21 cellular contexts compared by ENCODE assay signal in genomic region chr3:61645148-61645547, GRCh38.
DNase-seq lines count a peak whose midpoint lies in the region; ATAC-seq, FAIRE-seq and TF ChIP-seq lines count a peak whose summit lies in the region.
"Had no signal": no experiment of that assay in that cellular context is flagged by ENCODE, and none has a peak within 500 bp of the region (broad histone marks: within the 10 kb centered on the region; RNA-seq: fewer than 3 reads in every experiment).

No MANE protein-coding gene starts in this region.

- H4K20me1 ChIP-seq in HepG2 (ENCODE audit: insufficient read depth, low read length) (no peaks in the 10 kb centered on the region), Karpas-422 (ENCODE audit: insufficient read depth, low read depth, low read length) (no peaks in the 10 kb centered on the region)

- DNase-seq in DMS53 (lab: John Stamatoyannopoulos, UW), result peak; percentile 79
- peak; percentile 91 for DNase-seq in NCI-H146 (lab: John Stamatoyannopoulos, UW)
- DNase-seq in SHP77 (lab: John Stamatoyannopoulos, UW), result peak; percentile 14 to 18
- DNase-seq in HepG2 (ENCODE audit: low spot score), result peak; percentile 77
- DNase-seq in activated CD4-positive, alpha-beta T cell treated with anti-CD3 and anti-CD28 coated beads, Interleukin-2, amount 10 ng/mL, durations not matched to agents 24 days and 14 days, result no peak
- no peak for DNase-seq in Karpas-422
- no peak for DNase-seq in effector CD8-positive, alpha-beta T cell (lab: John Stamatoyannopoulos, UW)
- DNase-seq: CD8-positive, alpha-beta T cell; erythroblast; H9; left colon; mucosa of descending colon; NCI-H1694; NCI-H446 treated with DMSO at 0.1 percent for 48 hours; stimulated activated naive CD4-positive, alpha-beta T cell treated with Interleukin-2 at 50 U/mL for 16 hours had no signal

- no peak for TF ChIP-seq POLR2A in HepG2 (IDR thresholded peaks at IDR 0.05; ENCODE audit: insufficient read depth in 1 of 2, low read depth in 2 of 2, low read length in 2 of 2)

- in situ Hi-C loops in HepG2 (cut with HindIII; ENCODE audit: extremely low pct_ligation_motif_present, low pct_unique_long_range_greater_than_20kb), result no loop called here

- intact Hi-C loops in HepG2 (cut with micrococcal nuclease; ENCODE audit: unreplicated experiment), result no loop called here
- intact Hi-C loops in activated CD4-positive, alpha-beta T cell treated with anti-CD3 and anti-CD28 coated beads, Interleukin-2, amount 10 ng/mL, durations not matched to agents 24 days and 14 days (cut with micrococcal nuclease), result no loop called here

- CTCF ChIA-PET in HepG2 (lab: Yijun Ruan, JAX; ENCODE audit: low intra/inter-chr PET ratio, low total read pairs), result no interaction called here

- no peaks in the 10 kb centered on the region for H3K27me3 ChIP-seq in HepG2 (ENCODE audit: control insufficient read depth in 1 of 2, insufficient read depth in 2 of 2, low read length in 2 of 2)
- H3K27me3 ChIP-seq in Karpas-422 (ENCODE audit: low read length), result no peaks in the 10 kb centered on the region
- H3K27me3 ChIP-seq: gastroesophageal sphincter, tibial nerve had no signal

- TF ChIP-seq RAD21 in HepG2 (CRISPR knock-in tag; IDR thresholded peaks at IDR 0.05), result no peak

- no peak for FAIRE-seq in HepG2 (lab: Jason Lieb, UNC)
- FAIRE-seq: GM19239 had no signal

- H3K79me2 ChIP-seq in HepG2 (ENCODE audit: insufficient read depth, low read length) (peaks cover 35% of the 10 kb centered on the region), Karpas-422 (ENCODE audit: low read length) (no peaks in the 10 kb centered on the region)

- POLR2A ChIA-PET in HepG2 (lab: Yijun Ruan, JAX), result interaction anchor here (1.1 to 2.1 kb wide), 3 partner anchors 10 to 84 kb away, joined by 5 to 13 read pairs (median 5); partner anchors contain the start of gene PTPRG

- no peak overlapping the region; a peak in 1 of 6 replicates for H3K4me3 ChIP-seq in HepG2 (replicated peaks in 1 of 3; ENCODE audit: insufficient read depth in 1 of 3, low read depth in 2 of 3, low read length in 3 of 3)
- H3K4me3 ChIP-seq in Karpas-422 (ENCODE audit: low read length), result no peak overlapping the region
- H3K4me3 ChIP-seq: gastroesophageal sphincter, mucosa of descending colon, tibial nerve had no signal

- no peak for TF ChIP-seq CTCF in HepG2 (CRISPR knock-in tag; IDR thresholded peaks at IDR 0.05)

- H3K4me1 Mint-ChIP-seq in activated CD4-positive, alpha-beta T cell treated with anti-CD3 and anti-CD28 coated beads, Interleukin-2, amount 10 ng/mL, durations not matched to agents 24 days and 14 days, result no peaks in the 10 kb centered on the region

- H2AFZ ChIP-seq in HepG2 (ENCODE audit: low read length) (no peak overlapping the region), Karpas-422 (ENCODE audit: low read length) (no peak overlapping the region)

- H3K36me3 Mint-ChIP-seq in activated CD4-positive, alpha-beta T cell treated with anti-CD3 and anti-CD28 coated beads, Interleukin-2, amount 10 ng/mL, durations not matched to agents 24 days and 14 days (ENCODE audit: low read depth), result no peaks in the 10 kb centered on the region
- H3K36me3 Mint-ChIP-seq: CD8-positive, alpha-beta T cell had no signal

- TF ChIP-seq EP300 in HepG2 (IDR thresholded peaks at IDR 0.05; ENCODE audit: low read depth in 2 of 2, low read length in 2 of 2) (peak in 1 of 2 experiments; percentile 44; a peak in 1 of 4 replicates), HepG2 (CRISPR knock-in tag; IDR thresholded peaks at IDR 0.05; ENCODE audit: borderline replicate concordance) (peak; percentile 74)

- H3K4me2 ChIP-seq in HepG2 (ENCODE audit: low read depth, low read length) (no peak overlapping the region), Karpas-422 (ENCODE audit: low read depth, low read length, poor library complexity, severe bottlenecking) (no peak overlapping the region)

- H3K27me3 Mint-ChIP-seq in activated CD4-positive, alpha-beta T cell treated with anti-CD3 and anti-CD28 coated beads, Interleukin-2, amount 10 ng/mL, durations not matched to agents 24 days and 14 days, result no peaks in the 10 kb centered on the region
- H3K27me3 Mint-ChIP-seq: dendritic cell treated with granulocyte-macrophage colony-stimulating factor and Interleukin-4, amounts not matched to agents 40 ng/mL and 50 ng/mL, for 4 days had no signal

- no peak overlapping the region for H3K27ac ChIP-seq in HepG2 (ENCODE audit: extremely low read length, insufficient read depth, low read length)
- no peak overlapping the region for H3K27ac ChIP-seq in Karpas-422 (ENCODE audit: low read length)
- H3K27ac ChIP-seq: gastroesophageal sphincter, tibial nerve had no signal

- H3K9ac ChIP-seq in HepG2 (ENCODE audit: insufficient read depth, low read depth, low read length) (no peak overlapping the region), Karpas-422 (ENCODE audit: low read length) (no peak overlapping the region)

- H3K27ac Mint-ChIP-seq in activated CD4-positive, alpha-beta T cell treated with anti-CD3 and anti-CD28 coated beads, Interleukin-2, amount 10 ng/mL, durations not matched to agents 24 days and 14 days, result no peak overlapping the region
- H3K27ac Mint-ChIP-seq: CD8-positive, alpha-beta T cell; dendritic cell treated with granulocyte-macrophage colony-stimulating factor and Interleukin-4, amounts not matched to agents 40 ng/mL and 50 ng/mL, for 4 days; H9 had no signal

- peaks cover 8% of the 10 kb centered on the region for H3K9me3 ChIP-seq in HepG2 (ENCODE audit: low read length)
- peaks cover 9% of the 10 kb centered on the region for H3K9me3 ChIP-seq in Karpas-422 (ENCODE audit: low read length)
- H3K9me3 ChIP-seq: gastroesophageal sphincter had no signal

- H3K36me3 ChIP-seq in HepG2 (replicated peaks in 1 of 2; ENCODE audit: control insufficient read depth in 1 of 2, insufficient read depth in 2 of 2, low read length in 2 of 2) (no peaks in the 10 kb centered on the region), Karpas-422 (ENCODE audit: insufficient read depth, low read length) (no peaks in the 10 kb centered on the region)
- H3K36me3 ChIP-seq: gastroesophageal sphincter, tibial nerve had no signal

- H3K4me1 ChIP-seq in HepG2 (ENCODE audit: insufficient read depth, low read length), result peaks cover 28% of the 10 kb centered on the region
- H3K4me1 ChIP-seq in Karpas-422 (ENCODE audit: low read length), result no peaks in the 10 kb centered on the region

- no TSS peak for BruUV-seq in HepG2 (replicated peaks; lab: Mats Ljungman, UMichigan)

- ATAC-seq in HepG2 (peak; percentile 90), HG02885 (IDR thresholded peaks at IDR 0.05; ENCODE audit: poor library complexity, unreplicated experiment) (no peak)
- ATAC-seq: CD8-positive, alpha-beta T cell; gastroesophageal sphincter; left colon; mucosa of descending colon; sciatic nerve had no signal

- H3K4me3 Mint-ChIP-seq in activated CD4-positive, alpha-beta T cell treated with anti-CD3 and anti-CD28 coated beads, Interleukin-2, amount 10 ng/mL, durations not matched to agents 24 days and 14 days, result no peak overlapping the region
- H3K4me3 Mint-ChIP-seq: CD8-positive, alpha-beta T cell; dendritic cell treated with granulocyte-macrophage colony-stimulating factor and Interleukin-4, amounts not matched to agents 40 ng/mL and 50 ng/mL, for 4 days; H9 had no signal

- H3K9me3 Mint-ChIP-seq in activated CD4-positive, alpha-beta T cell treated with anti-CD3 and anti-CD28 coated beads, Interleukin-2, amount 10 ng/mL, durations not matched to agents 24 days and 14 days, result no peaks in the 10 kb centered on the region
- H3K9me3 Mint-ChIP-seq: CD8-positive, alpha-beta T cell had no signal

- 89% methylated on average over 2 of the region's 2 CpGs for WGBS in HepG2 (ENCODE audit: low lambda C conversion rate)

- no peaks in the 10 kb centered on the region for H3K9me2 ChIP-seq in Karpas-422 (replicated peaks; ENCODE audit: insufficient read depth, low read length)

TF ChIP-seq in HepG2, 621 proteins besides CTCF, POLR2A, EP300 and RAD21 (continues in another document):
- TF ChIP-seq CBX5 (CRISPR knock-in tag; IDR thresholded peaks at IDR 0.05; ENCODE audit: borderline replicate concordance), result 0 out of 2 replicates have a peak, but pooled peaks have one; percentile 35
- TF ChIP-seq ZMYM4 (CRISPR knock-in tag; IDR thresholded peaks at IDR 0.05), result peak; percentile 42
- TF ChIP-seq RARA (CRISPR knock-in tag; IDR thresholded peaks at IDR 0.05), result 0 out of 2 replicates have a peak, but pooled peaks have one; percentile 9
- TF ChIP-seq ZBTB8A (CRISPR knock-in tag; IDR thresholded peaks at IDR 0.05; ENCODE audit: borderline replicate concordance, low read depth), result no peak
- TF ChIP-seq, protein P1, sequence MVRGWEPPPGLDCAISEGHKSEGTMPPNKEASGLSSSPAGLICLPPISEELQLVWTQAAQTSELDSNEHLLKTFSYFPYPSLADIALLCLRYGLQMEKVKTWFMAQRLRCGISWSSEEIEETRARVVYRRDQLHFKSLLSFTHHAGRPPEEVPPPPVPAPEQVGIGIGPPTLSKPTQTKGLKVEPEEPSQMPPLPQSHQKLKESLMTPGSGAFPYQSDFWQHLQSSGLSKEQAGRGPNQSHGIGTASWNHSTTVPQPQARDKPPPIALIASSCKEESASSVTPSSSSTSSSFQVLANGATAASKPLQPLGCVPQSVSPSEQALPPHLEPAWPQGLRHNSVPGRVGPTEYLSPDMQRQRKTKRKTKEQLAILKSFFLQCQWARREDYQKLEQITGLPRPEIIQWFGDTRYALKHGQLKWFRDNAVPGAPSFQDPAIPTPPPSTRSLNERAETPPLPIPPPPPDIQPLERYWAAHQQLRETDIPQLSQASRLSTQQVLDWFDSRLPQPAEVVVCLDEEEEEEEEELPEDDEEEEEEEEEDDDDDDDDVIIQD (CRISPR knock-in tag; IDR thresholded peaks at IDR 0.05; ENCODE audit: low read depth), result peak; percentile 40; the same call in 1 of the 2 replicates
- TF ChIP-seq RCOR2 (CRISPR knock-in tag; IDR thresholded peaks at IDR 0.05), result peak; percentile 22; the same call in 1 of the 2 replicates
- 0 out of 2 replicates have a peak, but pooled peaks have one; percentile 47 for TF ChIP-seq ZNF337 (CRISPR knock-in tag; IDR thresholded peaks at IDR 0.05; ENCODE audit: borderline replicate concordance, low read depth)

Comparison
In these comparisons a context has a peak if more than half of its experiments do, and no peak if none do; other contexts are left out.
1. DNase-seq: peak in DMS53 (single experiment), NCI-H146 (single experiment), SHP77 (2 of 2) and HepG2 (single experiment); none in activated CD4-positive, alpha-beta T cell treated with anti-CD3 and anti-CD28 coated beads, Interleukin-2, amount 10 ng/mL, durations not matched to agents 24 days and 14 days (single experiment), Karpas-422 (single experiment) and effector CD8-positive, alpha-beta T cell (single experiment).